30 cellular contexts compared by ENCODE assay signal in genomic region chr4:43148481-43148880, GRCh38.
"Had no signal": no experiment of that assay in that cellular context is flagged by ENCODE, and none has a peak within 500 bp of the region (broad histone marks: within the 10 kb centered on the region; RNA-seq: fewer than 3 reads in every experiment).

No MANE protein-coding gene starts in this region.

- H3K27ac ChIP-seq: adrenal gland, body of pancreas, brain microvascular endothelial cell, breast epithelium, VCaP had no signal

- H3K36me3 ChIP-seq: adrenal gland, brain microvascular endothelial cell, breast epithelium had no signal

- H3K4me1 ChIP-seq: adrenal gland, body of pancreas, breast epithelium had no signal

- H3K9me3 ChIP-seq: adrenal gland, body of pancreas, breast epithelium had no signal

- H3K27me3 ChIP-seq: adrenal gland, body of pancreas, brain microvascular endothelial cell, breast epithelium had no signal

- DNase-seq: activated B cell treated with CpG ODN at 0.5 μM for 24 hours; activated CD4-positive, alpha-beta memory T cell treated with anti-CD3 and anti-CD28 coated beads for 36 hours; activated CD4-positive, alpha-beta T cell treated with anti-CD3 and anti-CD28 coated beads for 4 hours; activated CD4-positive, alpha-beta T cell treated with anti-CD3 and anti-CD28 coated beads, Interleukin-2, amount 10 ng/mL, durations not matched to agents 24 days and 14 days; activated CD4-positive, alpha-beta T cell treated with anti-CD3 and anti-CD28 coated beads, Interleukin-2, amount 50 U/mL, for 1 hour; activated CD4-positive, alpha-beta T cell treated with anti-CD3 and anti-CD28 coated beads, Interleukin-2, amount 50 U/mL, for 4 hours; activated CD4-positive, CD25-positive, alpha-beta regulatory T cell treated with anti-CD3 and anti-CD28 coated beads, Interleukin-2, amount 50 U/mL, for 72 hours; activated CD8-positive, alpha-beta memory T cell treated with anti-CD3 and anti-CD28 coated beads, Interleukin-2, amount 50 U/mL, for 4 hours; activated CD8-positive, alpha-beta T cell treated with anti-CD3 and anti-CD28 coated beads for 36 hours; activated effector memory CD4-positive, alpha-beta T cell treated with anti-CD3 and anti-CD28 coated beads, Interleukin-2, amount 50 U/mL, for 16 hours; activated gamma-delta T cell treated with Interleukin-2 at 50 U/mL for 16 hours; activated naive CD4-positive, alpha-beta T cell; activated naive CD4-positive, alpha-beta T cell treated with anti-CD3 and anti-CD28 coated beads for 36 hours; activated naive CD4-positive, alpha-beta T cell treated with anti-CD3 and anti-CD28 coated beads, Interleukin-2, amount 50 U/mL, for 16 hours; activated naive CD8-positive, alpha-beta T cell treated with anti-CD3 and anti-CD28 coated beads for 36 hours; activated T-cell treated with anti-CD3 and anti-CD28 coated beads for 4 hours; activated T-cell treated with anti-CD3 and anti-CD28 coated beads, Interleukin-2, amount 50 U/mL, for 1 hour; activated T-cell treated with anti-CD3 and anti-CD28 coated beads, Interleukin-2, amount 50 U/mL, for 4 hours; activated T-cell treated with anti-CD3 and anti-CD28 coated beads, Interleukin-2, amount 50 U/mL, for 72 hours; adrenal gland; amniotic stem cell; aorta; body of pancreas; brain microvascular endothelial cell; central memory CD4-positive, alpha-beta T cell; T-helper 1 cell; T-helper 2 cell; T-helper 9 cell had no signal

- H3K4me3 ChIP-seq: adrenal gland, body of pancreas, breast epithelium had no signal
